Comparison of ENCODE assay signal across 1 cellular context in the genomic region with DNA sequence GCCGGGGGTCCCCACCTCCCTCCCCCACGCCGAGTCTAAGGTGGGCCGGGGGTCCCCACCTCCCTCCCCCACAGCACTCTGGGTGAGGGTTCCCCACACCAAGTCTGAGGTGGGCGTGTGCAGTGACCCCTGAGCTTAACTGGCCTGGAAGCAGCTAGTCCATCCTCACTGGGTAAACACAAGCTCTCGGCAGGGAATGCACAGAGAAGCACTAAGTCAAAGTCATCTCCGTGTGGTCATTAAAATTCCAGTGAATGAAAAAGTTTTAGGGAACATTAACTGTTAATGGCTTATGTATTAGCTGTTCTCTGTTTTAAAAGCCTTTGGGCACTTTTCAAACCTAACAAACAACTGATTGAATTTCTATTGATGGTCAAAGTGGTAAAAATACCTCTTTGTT.
TF ChIP-seq lines count a peak whose summit lies in the region.

No MANE protein-coding gene starts in this region.

TF ChIP-seq in HepG2, 621 proteins besides CTCF, POLR2A, EP300 and RAD21:
- TF ChIP-seq SNAPC5 (CRISPR knock-in tag; IDR thresholded peaks at IDR 0.05; ENCODE audit: borderline replicate concordance) = no peak
